In genomic region chr17:76751416-76751993, GRCh38 we compare ENCODE assay signal across 19 cellular contexts. TPM values are rescaled to one million over a fixed set of nuclear protein-coding genes. Genes with fewer than 3 reads are reported as not detected.
DNase-seq lines count a peak whose midpoint lies in the region; ATAC-seq and TF ChIP-seq lines count a peak whose summit lies in the region.
"Had no signal": no experiment of that assay in that cellular context is flagged by ENCODE, and none has a peak within 500 bp of the region (broad histone marks: within the 10 kb centered on the region; RNA-seq: fewer than 3 reads in every experiment).

No MANE protein-coding gene starts in this region.

- TF ChIP-seq CTCF in CD8-positive, alpha-beta T cell (IDR thresholded peaks at IDR 0.05) = no peak

- no peaks in the 10 kb centered on the region for H3K36me3 ChIP-seq in CD8-positive, alpha-beta T cell (ENCODE audit: insufficient read depth, low read length)
- H3K36me3 ChIP-seq in naive thymus-derived CD4-positive, alpha-beta T cell (ENCODE audit: control insufficient read depth in 2 of 3, insufficient read depth in 3 of 3, low read length in 3 of 3) = peaks cover 0 to 9% (median 8%) of the 10 kb centered on the region in 3 experiments
- H3K36me3 ChIP-seq in Karpas-422 (ENCODE audit: insufficient read depth, low read length) = peaks cover 4% of the 10 kb centered on the region; the same call in 1 of the 2 replicates

- H3K27ac ChIP-seq in CD8-positive, alpha-beta T cell (ENCODE audit: low read depth, low read length) = no peak overlapping the region
- peak overlapping the region; percentile 83 for H3K27ac ChIP-seq in naive thymus-derived CD4-positive, alpha-beta T cell (ENCODE audit: low read depth, low read length)
- H3K27ac ChIP-seq in Karpas-422 (ENCODE audit: low read length) = no peak overlapping the region
- H3K27ac ChIP-seq: BLaER1 treated with 17β-estradiol and CSF1 and Interleukin-3, amounts not matched to agents 10 nM and 100 nM had no signal

- H3K9me2 ChIP-seq in Karpas-422 (replicated peaks; ENCODE audit: insufficient read depth, low read length) = no peaks in the 10 kb centered on the region
- H3K9me2 ChIP-seq: SK-N-SH had no signal

- POLR2A ChIA-PET in CD8-positive, alpha-beta T cell (lab: Charles Lee) = interaction anchor here (1.0 to 1.5 kb wide), 2 partner anchors 14 kb away, joined by 4 to 6 read pairs; partner anchors contain the start of gene MFSD11
- POLR2A ChIA-PET in T-cell (lab: Charles Lee) = no interaction called here
- POLR2A ChIA-PET in naive thymus-derived CD4-positive, alpha-beta T cell (lab: Charles Lee) = interaction anchor here (0.6 to 2.5 kb wide), 4 partner anchors 13 to 31 kb away, joined by 6 to 64 read pairs (median 9); partner anchors contain the start of genes MFSD11 and SRSF2

- H3K4me1 ChIP-seq in CD8-positive, alpha-beta T cell (ENCODE audit: insufficient read depth, low read length) = peaks cover 20% of the 10 kb centered on the region
- peaks cover 14 to 20% of the 10 kb centered on the region in 2 donors for H3K4me1 ChIP-seq in naive thymus-derived CD4-positive, alpha-beta T cell (ENCODE audit: control insufficient read depth in 2 of 2, insufficient read depth in 2 of 2, low read length in 2 of 2)
- no peaks in the 10 kb centered on the region for H3K4me1 ChIP-seq in Karpas-422 (ENCODE audit: low read length)

- H3K4me1 Mint-ChIP-seq in activated naive CD8-positive, alpha-beta T cell (ENCODE audit: low read depth) = peaks cover 25% of the 10 kb centered on the region
- H3K4me1 Mint-ChIP-seq in activated naive CD8-positive, alpha-beta T cell treated with anti-CD3 and anti-CD28 coated beads for 36 hours = peaks cover 20% of the 10 kb centered on the region
- H3K4me1 Mint-ChIP-seq in CD8-positive, alpha-beta T cell (ENCODE audit: low read depth) = peaks cover 23% of the 10 kb centered on the region
- peaks cover 26 to 30% (median 27%) of the 10 kb centered on the region in 3 donors for H3K4me1 Mint-ChIP-seq in T-cell
- peaks cover 18 to 30% (median 26%) of the 10 kb centered on the region in 7 donors for H3K4me1 Mint-ChIP-seq in naive thymus-derived CD4-positive, alpha-beta T cell
- H3K4me1 Mint-ChIP-seq: GM23338 had no signal

- no peaks in the 10 kb centered on the region for H3K27me3 Mint-ChIP-seq in activated naive CD8-positive, alpha-beta T cell
- H3K27me3 Mint-ChIP-seq in activated naive CD8-positive, alpha-beta T cell treated with anti-CD3 and anti-CD28 coated beads for 36 hours = no peaks in the 10 kb centered on the region
- no peaks in the 10 kb centered on the region for H3K27me3 Mint-ChIP-seq in CD8-positive, alpha-beta T cell (ENCODE audit: low read depth)
- H3K27me3 Mint-ChIP-seq in T-cell = no peaks in the 10 kb centered on the region
- H3K27me3 Mint-ChIP-seq in naive thymus-derived CD4-positive, alpha-beta T cell = no peaks in the 10 kb centered on the region

- H3K9me3 Mint-ChIP-seq in activated naive CD8-positive, alpha-beta T cell (ENCODE audit: low read depth) = no peaks in the 10 kb centered on the region
- peaks cover 1% of the 10 kb centered on the region for H3K9me3 Mint-ChIP-seq in activated naive CD8-positive, alpha-beta T cell treated with anti-CD3 and anti-CD28 coated beads for 36 hours
- H3K9me3 Mint-ChIP-seq in CD8-positive, alpha-beta T cell = no peaks in the 10 kb centered on the region
- H3K9me3 Mint-ChIP-seq in T-cell = no peaks in the 10 kb centered on the region
- no peaks in the 10 kb centered on the region for H3K9me3 Mint-ChIP-seq in naive thymus-derived CD4-positive, alpha-beta T cell
- H3K9me3 Mint-ChIP-seq: GM23338 had no signal

- no peaks in the 10 kb centered on the region for H3K79me2 ChIP-seq in Karpas-422 (ENCODE audit: low read length)

- no peaks in the 10 kb centered on the region for H4K20me1 ChIP-seq in Karpas-422 (ENCODE audit: insufficient read depth, low read depth, low read length)
- H4K20me1 ChIP-seq: BLaER1 treated with 17β-estradiol and CSF1 and Interleukin-3, amounts not matched to agents 10 nM and 100 nM had no signal

- ATAC-seq in CD8-positive, alpha-beta T cell = no peak
- no peak for ATAC-seq in T-cell (replicated peaks in 1 of 4)
- ATAC-seq in naive thymus-derived CD4-positive, alpha-beta T cell = no peak
- ATAC-seq: GM23338 had no signal

- peaks cover 4% of the 10 kb centered on the region for H3K36me3 Mint-ChIP-seq in activated naive CD8-positive, alpha-beta T cell
- peaks cover 12% of the 10 kb centered on the region for H3K36me3 Mint-ChIP-seq in activated naive CD8-positive, alpha-beta T cell treated with anti-CD3 and anti-CD28 coated beads for 36 hours
- peaks cover 26% of the 10 kb centered on the region for H3K36me3 Mint-ChIP-seq in CD8-positive, alpha-beta T cell
- peaks cover 26% of the 10 kb centered on the region for H3K36me3 Mint-ChIP-seq in T-cell
- peaks cover 0 to 30% (median 7%) of the 10 kb centered on the region in 5 donors for H3K36me3 Mint-ChIP-seq in naive thymus-derived CD4-positive, alpha-beta T cell

- no peak for DNase-seq in activated naive CD8-positive, alpha-beta T cell treated with anti-CD3 and anti-CD28 coated beads for 36 hours
- no peak for DNase-seq in CD8-positive, alpha-beta T cell
- no peak for DNase-seq in T-cell
- no peak for DNase-seq in naive thymus-derived CD4-positive, alpha-beta T cell
- DNase-seq in cardiac septum (ENCODE audit: low spot score) = no peak
- no peak for DNase-seq in midbrain (lab: John Stamatoyannopoulos, UW)
- DNase-seq in Karpas-422 = no peak
- DNase-seq: COR-L47, DMS 273 treated with DMSO at 0.1 percent for 48 hours, GF-D8, NCI-H187, NCI-H2227 treated with DMSO at 0.1 percent for 48 hours, NCI-H510A treated with DMSO at 0.1 percent for 48 hours, NCI-H774, SHP77 treated with DMSO at 0.1 percent for 48 hours, SK-N-SH had no signal

- H2AFZ ChIP-seq in Karpas-422 (ENCODE audit: low read length) = no peak overlapping the region
- H2AFZ ChIP-seq: GM23338 had no signal

- CTCF ChIA-PET in CD8-positive, alpha-beta T cell (lab: Charles Lee) = interaction anchor here (1.0 to 1.2 kb wide), 2 partner anchors 9 to 24 kb away, joined by 3 to 4 read pairs; no protein-coding TSS in a partner anchor
- CTCF ChIA-PET in T-cell (lab: Charles Lee) = no interaction called here
- CTCF ChIA-PET in naive thymus-derived CD4-positive, alpha-beta T cell (lab: Charles Lee) = interaction anchor here (0.6 kb wide), 1 partner anchor 1827 kb away, joined by 3 read pairs; no protein-coding TSS in a partner anchor

- H3K9me3 ChIP-seq in CD8-positive, alpha-beta T cell (ENCODE audit: low read length) = no peaks in the 10 kb centered on the region
- no peaks in the 10 kb centered on the region for H3K9me3 ChIP-seq in naive thymus-derived CD4-positive, alpha-beta T cell (ENCODE audit: control insufficient read depth in 2 of 3, low read length in 3 of 3)
- H3K9me3 ChIP-seq in Karpas-422 (ENCODE audit: low read length) = no peaks in the 10 kb centered on the region
- H3K9me3 ChIP-seq: SK-N-SH had no signal

- H3K4me3 ChIP-seq in CD8-positive, alpha-beta T cell (ENCODE audit: low read depth, low read length) = no peak overlapping the region
- no peak overlapping the region for H3K4me3 ChIP-seq in naive thymus-derived CD4-positive, alpha-beta T cell (ENCODE audit: low read length)
- no peak overlapping the region for H3K4me3 ChIP-seq in Karpas-422 (ENCODE audit: low read length)
- H3K4me3 ChIP-seq: BLaER1 treated with 17β-estradiol and CSF1 and Interleukin-3, amounts not matched to agents 10 nM and 100 nM; GM23338 had no signal

- H3K27me3 ChIP-seq in CD8-positive, alpha-beta T cell (ENCODE audit: insufficient read depth, low read length) = no peaks in the 10 kb centered on the region
- H3K27me3 ChIP-seq in naive thymus-derived CD4-positive, alpha-beta T cell (ENCODE audit: control insufficient read depth in 2 of 2, insufficient read depth in 2 of 2, low read length in 2 of 2) = no peaks in the 10 kb centered on the region
- no peaks in the 10 kb centered on the region for H3K27me3 ChIP-seq in Karpas-422 (ENCODE audit: low read length)
- H3K27me3 ChIP-seq: BLaER1 treated with 17β-estradiol and CSF1 and Interleukin-3, amounts not matched to agents 10 nM and 100 nM had no signal

- no peak overlapping the region for H3K4me3 Mint-ChIP-seq in activated naive CD8-positive, alpha-beta T cell
- H3K4me3 Mint-ChIP-seq in activated naive CD8-positive, alpha-beta T cell treated with anti-CD3 and anti-CD28 coated beads for 36 hours = no peak overlapping the region
- H3K4me3 Mint-ChIP-seq in CD8-positive, alpha-beta T cell = no peak overlapping the region
- H3K4me3 Mint-ChIP-seq in T-cell = peak overlapping the region in 1 of 3 donors; percentile 94
- H3K4me3 Mint-ChIP-seq in naive thymus-derived CD4-positive, alpha-beta T cell = peak overlapping the region in 2 of 10 donors; percentile 78 to 86
- H3K4me3 Mint-ChIP-seq: GM23338 had no signal

- H3K4me2 ChIP-seq in Karpas-422 (ENCODE audit: low read depth, low read length, poor library complexity, severe bottlenecking) = no peak overlapping the region
- H3K4me2 ChIP-seq: BLaER1 treated with 17β-estradiol and CSF1 and Interleukin-3, amounts not matched to agents 10 nM and 100 nM; GM23338; SK-N-SH had no signal

- peak overlapping the region; percentile 95 for H3K27ac Mint-ChIP-seq in activated naive CD8-positive, alpha-beta T cell
- no peak overlapping the region for H3K27ac Mint-ChIP-seq in activated naive CD8-positive, alpha-beta T cell treated with anti-CD3 and anti-CD28 coated beads for 36 hours
- peak overlapping the region; percentile 98 for H3K27ac Mint-ChIP-seq in CD8-positive, alpha-beta T cell
- peak overlapping the region; percentile 98 to 99 for H3K27ac Mint-ChIP-seq in T-cell
- H3K27ac Mint-ChIP-seq in naive thymus-derived CD4-positive, alpha-beta T cell = peak overlapping the region in 8 of 9 donors; percentile 52 to 99 (median 99)
- H3K27ac Mint-ChIP-seq: GM23338 had no signal

- intact Hi-C loops in CD8-positive, alpha-beta T cell (cut with DNase I, micrococcal nuclease) = loop anchor here in 1 of 2 experiments (5.0 kb wide), 1 partner anchor 34 kb away; no protein-coding TSS in a partner anchor
- intact Hi-C loops in naive thymus-derived CD4-positive, alpha-beta T cell (cut with micrococcal nuclease) = no loop called here
- intact Hi-C loops in cardiac septum (cut with DNase I) = no loop called here

- no peak overlapping the region for H3K9ac ChIP-seq in Karpas-422 (ENCODE audit: low read length)
- H3K9ac ChIP-seq: BLaER1 treated with 17β-estradiol and CSF1 and Interleukin-3, amounts not matched to agents 10 nM and 100 nM; SK-N-SH had no signal

RNA-seq across cellular contexts. Expression of gene MFSD11, which starts 13.6 kb away (rescaled TPM):
- total RNA-seq in activated naive CD8-positive, alpha-beta T cell treated with anti-CD3 and anti-CD28 coated beads for 36 hours = 10 to 100 TPM; 14.4 to 16.0 TPM
- 10 to 100 TPM; 28.6 to 34.4 TPM for total RNA-seq in CD8-positive, alpha-beta T cell
- 10 to 100 TPM; 30.5 to 41.5 (median 34.6) TPM for total RNA-seq in T-cell
- total RNA-seq in naive thymus-derived CD4-positive, alpha-beta T cell = 10 to 100 TPM; 24.4 to 33.7 (median 32.0) TPM
- 10 to 100 TPM; 17.3 to 25.4 TPM for polyA plus RNA-seq in naive thymus-derived CD4-positive, alpha-beta T cell
- total RNA-seq in cardiac septum = 27.0 TPM
- 19.1 and 34.3 TPM in 2 replicates for total RNA-seq in Karpas-422 (2014; rRNA removed; shearing (Covaris generic); ENCODE audit: low replicate concordance)

RNA-seq across cellular contexts. Expression of gene SRSF2, which starts 14.4 kb away (rescaled TPM):
- total RNA-seq in activated naive CD8-positive, alpha-beta T cell treated with anti-CD3 and anti-CD28 coated beads for 36 hours = 100 to 1,000 TPM; 549 to 571 TPM
- total RNA-seq in CD8-positive, alpha-beta T cell = 100 to 1,000 TPM; 621 to 637 TPM
- total RNA-seq in T-cell = 100 to 1,000 TPM; 349 to 413 (median 382) TPM
- total RNA-seq in naive thymus-derived CD4-positive, alpha-beta T cell = 100 to 1,000 TPM; 327 to 363 (median 351) TPM
- polyA plus RNA-seq in naive thymus-derived CD4-positive, alpha-beta T cell = 100 to 1,000 TPM; 104 to 126 TPM
- 98.0 TPM for total RNA-seq in cardiac septum
- total RNA-seq in Karpas-422 (2014; rRNA removed; shearing (Covaris generic); ENCODE audit: low replicate concordance) = 328 and 459 TPM in 2 replicates

RNA-seq across cellular contexts. Expression of gene METTL23, which starts 24.9 kb away (rescaled TPM):
- 10 to 100 TPM; 30.0 to 30.6 TPM for total RNA-seq in activated naive CD8-positive, alpha-beta T cell treated with anti-CD3 and anti-CD28 coated beads for 36 hours
- total RNA-seq in CD8-positive, alpha-beta T cell = 10 to 100 TPM; 40.3 to 43.1 TPM
- total RNA-seq in T-cell (10 to 100 TPM; 46.9 to 70.1 (median 60.0) TPM), cardiac septum (21.4 TPM)
- total RNA-seq in naive thymus-derived CD4-positive, alpha-beta T cell = 10 to 100 TPM; 39.6 to 74.0 (median 44.2) TPM
- 100 to 1,000 TPM; 147 to 152 TPM for polyA plus RNA-seq in naive thymus-derived CD4-positive, alpha-beta T cell
- 43.4 and 72.4 TPM in 2 replicates for total RNA-seq in Karpas-422 (2014; rRNA removed; shearing (Covaris generic); ENCODE audit: low replicate concordance)

RNA-seq across cellular contexts. Expression of gene JMJD6, which starts 25.1 kb away (rescaled TPM):
- total RNA-seq in activated naive CD8-positive, alpha-beta T cell treated with anti-CD3 and anti-CD28 coated beads for 36 hours = 10 to 100 TPM; 54.6 to 55.8 TPM
- total RNA-seq in CD8-positive, alpha-beta T cell = 100 to 1,000 TPM; 316 to 336 TPM
- total RNA-seq in T-cell (100 to 1,000 TPM in 1 of 5 donors, 10 to 100 TPM in 4; 48.7 to 155 (median 56.6) TPM), cardiac septum (60.7 TPM)
- 100 to 1,000 TPM in 2 of 5 experiments, 10 to 100 TPM in 3; 39.9 to 132 (median 58.3) TPM for total RNA-seq in naive thymus-derived CD4-positive, alpha-beta T cell
- 10 to 100 TPM; 18.5 to 44.3 TPM for polyA plus RNA-seq in naive thymus-derived CD4-positive, alpha-beta T cell
- total RNA-seq in Karpas-422 (2014; rRNA removed; shearing (Covaris generic); ENCODE audit: low replicate concordance) = 16.2 and 20.5 TPM in 2 replicates

RNA-seq across cellular contexts. Expression of gene MXRA7, which starts 40.7 kb away (rescaled TPM):
- 10 to 100 TPM; 13.7 to 14.8 TPM for total RNA-seq in activated naive CD8-positive, alpha-beta T cell treated with anti-CD3 and anti-CD28 coated beads for 36 hours
- total RNA-seq in CD8-positive, alpha-beta T cell = 10 to 100 TPM; 23.9 to 27.8 TPM
- total RNA-seq in T-cell = 10 to 100 TPM in 3 of 5 donors, 1 to 10 TPM in 2; 5.9 to 14.7 (median 13.5) TPM
- 1 to 10 TPM; 2.1 to 7.5 (median 2.8) TPM for total RNA-seq in naive thymus-derived CD4-positive, alpha-beta T cell
- 1 to 10 TPM; 1.8 to 2.7 TPM for polyA plus RNA-seq in naive thymus-derived CD4-positive, alpha-beta T cell
- 666 TPM for total RNA-seq in cardiac septum
- total RNA-seq in Karpas-422 (2014; rRNA removed; shearing (Covaris generic); ENCODE audit: low replicate concordance) = 0.45 TPM in 1 of 2 replicates, not detected in the other

Comparison
In these comparisons a context has a peak if more than half of its experiments do, and no peak if none do; other contexts are left out.
1. CTCF ChIA-PET loops: an anchor here in CD8-positive, alpha-beta T cell (1.0 to 1.2 kb wide) and naive thymus-derived CD4-positive, alpha-beta T cell (0.6 kb wide); none called in T-cell.
2. POLR2A ChIA-PET loops: an anchor here in CD8-positive, alpha-beta T cell (1.0 to 1.5 kb wide) and naive thymus-derived CD4-positive, alpha-beta T cell (0.6 to 2.5 kb wide); none called in T-cell.